Comparison of ENCODE assay signal across 18 cellular contexts in the genomic region with DNA sequence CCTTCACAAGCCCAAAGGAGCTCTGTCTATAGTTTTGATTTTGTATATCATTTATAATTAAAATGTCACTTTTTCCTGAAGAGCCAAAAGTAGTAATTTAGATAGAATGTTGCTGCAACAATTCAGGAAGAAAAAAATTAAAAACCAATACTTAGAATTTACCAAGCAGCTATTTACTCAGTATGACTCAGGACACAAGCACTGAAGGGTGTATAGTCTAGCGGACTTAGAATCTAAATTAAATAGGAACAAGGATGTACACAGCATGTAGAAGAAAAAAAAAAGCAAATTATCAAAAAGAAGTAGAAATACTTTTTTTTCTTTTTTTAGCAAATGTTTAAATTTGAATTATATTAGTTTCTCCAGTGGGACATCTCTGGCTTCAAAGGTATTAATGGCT. TPM values are rescaled to one million over a fixed set of nuclear protein-coding genes. Genes with fewer than 3 reads are reported as not detected.
DNase-seq lines count a peak whose midpoint lies in the region; ATAC-seq and TF ChIP-seq lines count a peak whose summit lies in the region.
"Had no signal": no experiment of that assay in that cellular context is flagged by ENCODE, and none has a peak within 500 bp of the region (broad histone marks: within the 10 kb centered on the region; RNA-seq: fewer than 3 reads in every experiment).

No MANE protein-coding gene starts in this region.

- intact Hi-C loops in PC-3 (cut with micrococcal nuclease) = no loop called here

- H3F3A ChIP-seq in PC-3 (ENCODE audit: low read length, unreplicated experiment) = no peaks in the 10 kb centered on the region

- BruUV-seq in PC-3 (replicated peaks; lab: Mats Ljungman, UMichigan) = no TSS peak

- no peaks in the 10 kb centered on the region for H3K27me3 Mint-ChIP-seq in stimulated activated naive CD8-positive, alpha-beta T cell treated with anti-CD3 and anti-CD28 coated beads, Interleukin-15, amount 100 ng/mL, for 72 hours
- H3K27me3 Mint-ChIP-seq: CD4-positive, CD25-positive, alpha-beta regulatory T cell had no signal

- peaks cover 0 to 6% of the 10 kb centered on the region in 2 donors for H3K9me3 Mint-ChIP-seq in stimulated activated naive CD8-positive, alpha-beta T cell treated with anti-CD3 and anti-CD28 coated beads, Interleukin-15, amount 100 ng/mL, for 72 hours
- H3K9me3 Mint-ChIP-seq: CD4-positive, CD25-positive, alpha-beta regulatory T cell; HFFc6 had no signal

- H3K27ac Mint-ChIP-seq in stimulated activated naive CD8-positive, alpha-beta T cell treated with anti-CD3 and anti-CD28 coated beads, Interleukin-15, amount 100 ng/mL, for 72 hours = peak overlapping the region in 1 of 2 donors; percentile 86
- H3K27ac Mint-ChIP-seq: CD4-positive, CD25-positive, alpha-beta regulatory T cell; HFFc6 had no signal

- no peak overlapping the region for H3K4me3 Mint-ChIP-seq in stimulated activated naive CD8-positive, alpha-beta T cell treated with anti-CD3 and anti-CD28 coated beads, Interleukin-15, amount 100 ng/mL, for 72 hours
- H3K4me3 Mint-ChIP-seq: CD4-positive, CD25-positive, alpha-beta regulatory T cell; HFFc6 had no signal

- no peaks in the 10 kb centered on the region for H3K79me2 ChIP-seq in PC-3 (ENCODE audit: low read length)

- no peaks in the 10 kb centered on the region for H4K20me1 ChIP-seq in PC-3 (ENCODE audit: low read length)
- H4K20me1 ChIP-seq: BLaER1 treated with 17β-estradiol and CSF1 and Interleukin-3, amounts not matched to agents 10 nM and 100 nM had no signal

- no peak overlapping the region for H3K27ac ChIP-seq in PC-3 (ENCODE audit: low read length)
- H3K27ac ChIP-seq: 22Rv1; BLaER1 treated with 17β-estradiol and CSF1 and Interleukin-3, amounts not matched to agents 10 nM and 100 nM had no signal

- peaks cover 5% of the 10 kb centered on the region; the same call in 1 of the 2 replicates for H3K36me3 ChIP-seq in PC-3 (ENCODE audit: low read depth, low read length)
- H3K36me3 ChIP-seq: HAP-1 had no signal

- no peak overlapping the region for H3K4me3 ChIP-seq in PC-3 (ENCODE audit: low read length)
- H3K4me3 ChIP-seq: BLaER1 treated with 17β-estradiol and CSF1 and Interleukin-3, amounts not matched to agents 10 nM and 100 nM; HAP-1; K562 had no signal

- DNase-seq in DMS53 (lab: John Stamatoyannopoulos, UW) = peak; percentile 2
- DNase-seq in DMS53 treated with DMSO at 0.1 percent for 48 hours (lab: John Stamatoyannopoulos, UW; ENCODE audit: unreplicated experiment) = no peak
- peak; percentile 53 for DNase-seq in PC-3
- peak; percentile 34 for DNase-seq in iris pigment epithelial cell (ENCODE audit: low read depth)
- no peak for DNase-seq in HEK293T (ENCODE audit: extremely low spot score)
- DNase-seq in stimulated activated naive CD8-positive, alpha-beta T cell treated with anti-CD3 and anti-CD28 coated beads, Interleukin-15, amount 100 ng/mL, for 72 hours = no peak
- no peak for DNase-seq in mesenteric fat pad (ENCODE audit: low spot score)
- DNase-seq: ACHN; CD4-positive, CD25-positive, alpha-beta regulatory T cell; DMS79; EL; GDM1; HFFc6 had no signal

- H2AFZ ChIP-seq in PC-3 (ENCODE audit: low read length) = no peak overlapping the region

- no peak overlapping the region for H3K9ac ChIP-seq in PC-3 (ENCODE audit: low read length)
- H3K9ac ChIP-seq: BLaER1 treated with 17β-estradiol and CSF1 and Interleukin-3, amounts not matched to agents 10 nM and 100 nM had no signal

- H3K9me2 ChIP-seq in PC-3 (replicated peaks; ENCODE audit: low read length) = no peaks in the 10 kb centered on the region

- no peaks in the 10 kb centered on the region for H3K9me3 ChIP-seq in PC-3 (ENCODE audit: low read length)
- H3K9me3 ChIP-seq: BLaER1 treated with 17β-estradiol and CSF1 and Interleukin-3, amounts not matched to agents 10 nM and 100 nM; HAP-1 had no signal

- no peaks in the 10 kb centered on the region for H3K27me3 ChIP-seq in PC-3 (ENCODE audit: low read length)
- H3K27me3 ChIP-seq: BLaER1 treated with 17β-estradiol and CSF1 and Interleukin-3, amounts not matched to agents 10 nM and 100 nM had no signal

- H3K4me1 ChIP-seq in PC-3 (ENCODE audit: insufficient read depth, low read length) = peaks cover 16% of the 10 kb centered on the region
- H3K4me1 ChIP-seq: BLaER1 treated with 17β-estradiol and CSF1 and Interleukin-3, amounts not matched to agents 10 nM and 100 nM; HAP-1 had no signal

- no peaks in the 10 kb centered on the region for H3K4me1 Mint-ChIP-seq in stimulated activated naive CD8-positive, alpha-beta T cell treated with anti-CD3 and anti-CD28 coated beads, Interleukin-15, amount 100 ng/mL, for 72 hours
- H3K4me1 Mint-ChIP-seq: CD4-positive, CD25-positive, alpha-beta regulatory T cell had no signal

- CTCF ChIA-PET in PC-3 (lab: Charles Lee) (interaction anchor here (0.5 kb wide), 1 partner anchor 11 kb away, joined by 3 read pairs; no protein-coding TSS in a partner anchor), HEK293T (lab: Yijun Ruan, JAX) (no interaction called here)

- TF ChIP-seq CTCF in PC-3 (conservative IDR thresholded peaks at IDR 0.05; ENCODE audit: low read depth, low read length) = no peak

- peak; percentile 98 for ATAC-seq in PC-3
- ATAC-seq in GM19324 (IDR thresholded peaks at IDR 0.05; ENCODE audit: low FRiP score, unreplicated experiment) = no peak
- no peak for ATAC-seq in stimulated activated naive CD8-positive, alpha-beta T cell treated with anti-CD3 and anti-CD28 coated beads, Interleukin-15, amount 100 ng/mL, for 72 hours
- ATAC-seq: K562 had no signal

- H3K4me2 ChIP-seq in PC-3 (ENCODE audit: low read length) = no peak overlapping the region
- H3K4me2 ChIP-seq: BLaER1 treated with 17β-estradiol and CSF1 and Interleukin-3, amounts not matched to agents 10 nM and 100 nM had no signal

- POLR2A ChIA-PET in PC-3 (lab: Charles Lee; ENCODE audit: unreplicated experiment) (interaction anchor here (0.5 kb wide), 1 partner anchor 84 kb away, joined by 4 read pairs; no protein-coding TSS in a partner anchor), HEK293T (lab: Yijun Ruan, JAX) (no interaction called here)

TF ChIP-seq in HEK293T, 16 proteins besides CTCF, POLR2A, EP300 and RAD21:
- TF ChIP-seq LEF1 (IDR thresholded peaks at IDR 0.05; ENCODE audit: borderline replicate concordance) (no peak), BHLHE40 (IDR thresholded peaks at IDR 0.05; ENCODE audit: borderline replicate concordance) (no peak), ELF4 (IDR thresholded peaks at IDR 0.05) (no peak), SP1 (IDR thresholded peaks at IDR 0.05) (no peak), FOXA1 (IDR thresholded peaks at IDR 0.05) (no peak), ARNT (IDR thresholded peaks at IDR 0.05) (no peak), SUZ12 (IDR thresholded peaks at IDR 0.05) (no peak), L3MBTL2 (conservative IDR thresholded peaks at IDR 0.05) (no peak)
- TF ChIP-seq, protein P1, sequence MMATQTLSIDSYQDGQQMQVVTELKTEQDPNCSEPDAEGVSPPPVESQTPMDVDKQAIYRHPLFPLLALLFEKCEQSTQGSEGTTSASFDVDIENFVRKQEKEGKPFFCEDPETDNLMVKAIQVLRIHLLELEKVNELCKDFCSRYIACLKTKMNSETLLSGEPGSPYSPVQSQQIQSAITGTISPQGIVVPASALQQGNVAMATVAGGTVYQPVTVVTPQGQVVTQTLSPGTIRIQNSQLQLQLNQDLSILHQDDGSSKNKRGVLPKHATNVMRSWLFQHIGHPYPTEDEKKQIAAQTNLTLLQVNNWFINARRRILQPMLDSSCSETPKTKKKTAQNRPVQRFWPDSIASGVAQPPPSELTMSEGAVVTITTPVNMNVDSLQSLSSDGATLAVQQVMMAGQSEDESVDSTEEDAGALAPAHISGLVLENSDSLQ (IDR thresholded peaks at IDR 0.05) = no peak

RNA-seq across cellular contexts. Expression of gene PGBD4, which starts 31.6 kb away (rescaled TPM):
- 1.2 and 2.6 TPM in 2 replicates for total RNA-seq in PC-3 (2014; rRNA removed)
- total RNA-seq in mesenteric fat pad = 0.96 TPM

RNA-seq across cellular contexts. Expression of gene EMC7, which starts 31.8 kb away (rescaled TPM):
- total RNA-seq in PC-3 (2014; rRNA removed) (50.3 and 66.0 TPM in 2 replicates), mesenteric fat pad (69.0 TPM)

Comparison
In these comparisons a context has a peak if more than half of its experiments do, and no peak if none do; other contexts are left out.
1. DNase-seq: peak in DMS53 (single experiment), PC-3 (single experiment) and iris pigment epithelial cell (single experiment); none in DMS53 treated with DMSO at 0.1 percent for 48 hours (single experiment), HEK293T (single experiment), stimulated activated naive CD8-positive, alpha-beta T cell treated with anti-CD3 and anti-CD28 coated beads, Interleukin-15, amount 100 ng/mL, for 72 hours (0 of 2) and mesenteric fat pad (single experiment).